ENCODE assay signal across 15 cellular contexts in genomic region chr2:21773168-21773567, GRCh38.
"Had no signal": no experiment of that assay in that cellular context is flagged by ENCODE, and none has a peak within 500 bp of the region (broad histone marks: within the 10 kb centered on the region; RNA-seq: fewer than 3 reads in every experiment).

No MANE protein-coding gene starts in this region.

- H3K27me3 Mint-ChIP-seq: activated CD4-positive, alpha-beta T cell treated with anti-CD3 and anti-CD28 coated beads, Interleukin-2, amount 10 ng/mL, durations not matched to agents 24 days and 14 days; activated naive CD8-positive, alpha-beta T cell treated with anti-CD3 and anti-CD28 coated beads, Interleukin-2, amount 50 U/mL, for 24 hours; memory B cell had no signal

- H3K36me3 Mint-ChIP-seq: memory B cell; stimulated activated effector memory CD8-positive, alpha-beta T cell treated with anti-CD3 and anti-CD28 coated beads, Interleukin-12 subunit alpha, Interleukin-12 subunit beta, amount 100 ng/mL, for 72 hours had no signal

- DNase-seq: activated CD4-positive, alpha-beta T cell treated with anti-CD3 and anti-CD28 coated beads, Interleukin-2, amount 10 ng/mL, durations not matched to agents 24 days and 14 days; activated CD8-positive, alpha-beta T cell treated with anti-CD3 and anti-CD28 coated beads, Interleukin-2, amount 10 ng/mL, durations not matched to agents 7 days and 5 days; activated naive CD4-positive, alpha-beta T cell treated with anti-CD3 and anti-CD28 coated beads for 36 hours; activated naive CD8-positive, alpha-beta T cell treated with anti-CD3 and anti-CD28 coated beads, Interleukin-2, amount 50 U/mL, for 24 hours; activated T-cell treated with anti-CD3 and anti-CD28 coated beads, Interleukin-2, amount 50 U/mL, for 4 hours; dorsolateral prefrontal cortex; kidney; retina; small intestine; stimulated activated CD4-positive, alpha-beta T cell treated with anti-CD3 and anti-CD28 coated beads, Interleukin-4, amount 100 ng/mL, for 1 hour; T1000; testis had no signal

- H3K27me3 ChIP-seq: cardiac muscle cell, testis had no signal

- H3K4me1 Mint-ChIP-seq: activated CD4-positive, alpha-beta T cell treated with anti-CD3 and anti-CD28 coated beads, Interleukin-2, amount 10 ng/mL, durations not matched to agents 24 days and 14 days; activated naive CD8-positive, alpha-beta T cell treated with anti-CD3 and anti-CD28 coated beads, Interleukin-2, amount 50 U/mL, for 24 hours; memory B cell; stimulated activated effector memory CD8-positive, alpha-beta T cell treated with anti-CD3 and anti-CD28 coated beads, Interleukin-12 subunit alpha, Interleukin-12 subunit beta, amount 100 ng/mL, for 72 hours had no signal

- H3K9me3 ChIP-seq: testis had no signal

- H3K9me3 Mint-ChIP-seq: activated CD4-positive, alpha-beta T cell treated with anti-CD3 and anti-CD28 coated beads, Interleukin-2, amount 10 ng/mL, durations not matched to agents 24 days and 14 days; memory B cell had no signal

- H3K4me3 Mint-ChIP-seq: activated CD4-positive, alpha-beta T cell treated with anti-CD3 and anti-CD28 coated beads, Interleukin-2, amount 10 ng/mL, durations not matched to agents 24 days and 14 days; activated CD8-positive, alpha-beta T cell treated with anti-CD3 and anti-CD28 coated beads, Interleukin-2, amount 10 ng/mL, durations not matched to agents 7 days and 5 days; activated naive CD4-positive, alpha-beta T cell treated with anti-CD3 and anti-CD28 coated beads for 36 hours; activated naive CD8-positive, alpha-beta T cell treated with anti-CD3 and anti-CD28 coated beads, Interleukin-2, amount 50 U/mL, for 24 hours; activated T-cell treated with anti-CD3 and anti-CD28 coated beads, Interleukin-2, amount 50 U/mL, for 4 hours; memory B cell; stimulated activated effector memory CD8-positive, alpha-beta T cell treated with anti-CD3 and anti-CD28 coated beads, Interleukin-12 subunit alpha, Interleukin-12 subunit beta, amount 100 ng/mL, for 72 hours had no signal

- H3K36me3 ChIP-seq: cardiac muscle cell had no signal

- H3K27ac ChIP-seq: cardiac muscle cell, dorsolateral prefrontal cortex, testis had no signal

- H3K4me3 ChIP-seq: cardiac muscle cell, dorsolateral prefrontal cortex, testis had no signal

- H3K27ac Mint-ChIP-seq: activated CD4-positive, alpha-beta T cell treated with anti-CD3 and anti-CD28 coated beads, Interleukin-2, amount 10 ng/mL, durations not matched to agents 24 days and 14 days; activated CD8-positive, alpha-beta T cell treated with anti-CD3 and anti-CD28 coated beads, Interleukin-2, amount 10 ng/mL, durations not matched to agents 7 days and 5 days; activated naive CD4-positive, alpha-beta T cell treated with anti-CD3 and anti-CD28 coated beads for 36 hours; activated naive CD8-positive, alpha-beta T cell treated with anti-CD3 and anti-CD28 coated beads, Interleukin-2, amount 50 U/mL, for 24 hours; memory B cell; stimulated activated effector memory CD8-positive, alpha-beta T cell treated with anti-CD3 and anti-CD28 coated beads, Interleukin-12 subunit alpha, Interleukin-12 subunit beta, amount 100 ng/mL, for 72 hours had no signal
